ENCODE assay signal across 8 cellular contexts in the genomic region with DNA sequence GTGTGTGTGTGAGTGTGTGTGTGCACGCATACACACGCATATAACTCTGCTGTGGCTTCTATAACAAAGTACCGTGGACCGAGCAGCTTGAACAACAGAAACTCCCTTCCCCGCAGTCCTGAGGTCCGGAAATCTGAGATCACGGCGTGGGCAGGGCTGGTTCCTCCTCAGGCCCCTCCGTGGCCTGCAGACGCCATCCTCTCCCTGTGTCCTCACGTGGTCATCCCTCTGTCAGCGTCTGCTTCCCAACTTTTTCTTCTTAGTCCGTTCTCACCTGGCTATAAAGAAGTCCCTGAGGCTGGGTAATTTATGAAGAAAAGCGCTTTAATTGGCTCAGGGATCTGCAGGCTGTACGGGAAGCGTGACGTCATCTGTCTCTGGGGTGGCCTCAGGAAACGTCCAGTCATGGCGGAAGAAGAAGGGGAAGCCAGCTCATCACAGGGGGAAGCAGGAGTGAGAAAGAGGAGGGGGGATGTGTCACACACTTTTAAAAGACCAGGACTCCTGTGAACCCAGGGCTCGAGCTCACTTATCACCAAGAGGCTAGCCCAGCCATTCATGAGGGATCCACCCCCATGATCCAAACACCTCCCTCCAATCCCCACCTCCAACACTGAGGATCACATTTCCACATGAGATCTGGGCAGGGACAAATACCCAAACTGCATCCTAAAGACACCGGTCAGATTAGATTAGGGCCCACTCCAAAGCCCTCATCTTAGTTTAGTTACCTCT.
DNase-seq lines count a peak whose midpoint lies in the region; ATAC-seq and TF ChIP-seq lines count a peak whose summit lies in the region.

No MANE protein-coding gene starts in this region.

- H3K27ac ChIP-seq in BLaER1 (peak overlapping the region; percentile 97), duodenal mucosa (ENCODE audit: low read depth, low read length) (peak overlapping the region; percentile 84), stomach smooth muscle (ENCODE audit: low read length) (peak overlapping the region; percentile 70)

- ATAC-seq in naive thymus-derived CD8-positive, alpha-beta T cell, result no peak

- peaks cover 34% of the 10 kb centered on the region for H3K4me1 Mint-ChIP-seq in activated CD4-positive, alpha-beta T cell treated with anti-CD3 and anti-CD28 coated beads, Interleukin-2, amount 10 ng/mL, durations not matched to agents 24 days and 14 days
- H3K4me1 Mint-ChIP-seq in naive thymus-derived CD8-positive, alpha-beta T cell, result peaks cover 14 to 24% (median 21%) of the 10 kb centered on the region in 4 donors

- no peak for TF ChIP-seq CTCF in GM20000 (IDR thresholded peaks at IDR 0.05; ENCODE audit: extremely low read depth, missing control alignments)

- H3K9ac ChIP-seq in BLaER1, result peak overlapping the region; percentile 91
- peak overlapping the region; percentile 66 to 71 for H3K9ac ChIP-seq in duodenal mucosa (ENCODE audit: low read depth in 1 of 2, low read length in 2 of 2)
- no peak overlapping the region for H3K9ac ChIP-seq in stomach smooth muscle (ENCODE audit: low read length in 2 of 2)

- peak overlapping the region; percentile 85 for H3K4me3 Mint-ChIP-seq in activated CD4-positive, alpha-beta T cell treated with anti-CD3 and anti-CD28 coated beads, Interleukin-2, amount 10 ng/mL, durations not matched to agents 24 days and 14 days
- peak overlapping the region; percentile 71 to 93 (median 81) for H3K4me3 Mint-ChIP-seq in naive thymus-derived CD8-positive, alpha-beta T cell

- peak; percentile 73 for DNase-seq in GM20000 (ENCODE audit: low spot score)
- peak; percentile 93 for DNase-seq in KBM-7
- peak; percentile 87 for DNase-seq in activated CD4-positive, alpha-beta T cell treated with anti-CD3 and anti-CD28 coated beads, Interleukin-2, amount 10 ng/mL, durations not matched to agents 24 days and 14 days
- peak in 5 of 10 donors; percentile 20 to 57 (median 24) for DNase-seq in naive thymus-derived CD8-positive, alpha-beta T cell
- DNase-seq in cerebellum (ENCODE audit: low spot score), result no peak

- H3K27me3 Mint-ChIP-seq in activated CD4-positive, alpha-beta T cell treated with anti-CD3 and anti-CD28 coated beads, Interleukin-2, amount 10 ng/mL, durations not matched to agents 24 days and 14 days, result no peaks in the 10 kb centered on the region
- H3K27me3 Mint-ChIP-seq in naive thymus-derived CD8-positive, alpha-beta T cell, result peaks cover 0 to 14% (median 0%) of the 10 kb centered on the region in 5 donors

- H3K36me3 ChIP-seq in BLaER1, result no peaks in the 10 kb centered on the region
- no peaks in the 10 kb centered on the region for H3K36me3 ChIP-seq in duodenal mucosa (ENCODE audit: control insufficient read depth in 1 of 2, insufficient read depth in 2 of 2, low read length in 2 of 2)
- no peaks in the 10 kb centered on the region for H3K36me3 ChIP-seq in stomach smooth muscle (ENCODE audit: control insufficient read depth in 2 of 2, insufficient read depth in 2 of 2, low read length in 2 of 2)

- in situ Hi-C loops in KBM-7 (cut with MboI; ENCODE audit: low pct_unique_long_range_greater_than_20kb, low sequenced_read_pairs), result no loop called here

- peaks cover 10% of the 10 kb centered on the region for H3K9me3 Mint-ChIP-seq in activated CD4-positive, alpha-beta T cell treated with anti-CD3 and anti-CD28 coated beads, Interleukin-2, amount 10 ng/mL, durations not matched to agents 24 days and 14 days
- peaks cover 0 to 4% (median 0%) of the 10 kb centered on the region in 9 donors for H3K9me3 Mint-ChIP-seq in naive thymus-derived CD8-positive, alpha-beta T cell

- H4K20me1 ChIP-seq in BLaER1, result no peaks in the 10 kb centered on the region

- POLR2A ChIA-PET in naive thymus-derived CD8-positive, alpha-beta T cell (lab: Charles Lee), result interaction anchor here (4.6 kb wide), 1 partner anchor 92 kb away, joined by 61 read pairs; the partner anchor contains the start of gene INSIG1

- H3K27me3 ChIP-seq in BLaER1, result no peaks in the 10 kb centered on the region
- no peaks in the 10 kb centered on the region for H3K27me3 ChIP-seq in duodenal mucosa (ENCODE audit: control insufficient read depth in 1 of 2, insufficient read depth in 2 of 2, low read length in 2 of 2)
- peaks cover 6 to 21% of the 10 kb centered on the region in 2 donors for H3K27me3 ChIP-seq in stomach smooth muscle (ENCODE audit: control insufficient read depth in 1 of 2, insufficient read depth in 2 of 2, low read length in 2 of 2)

- H3K4me1 ChIP-seq in BLaER1, result peaks cover 66% of the 10 kb centered on the region
- H3K4me1 ChIP-seq in duodenal mucosa (ENCODE audit: control insufficient read depth in 1 of 2, insufficient read depth in 2 of 2, low read length in 2 of 2), result peaks cover 7 to 11% of the 10 kb centered on the region in 2 donors
- H3K4me1 ChIP-seq in stomach smooth muscle (ENCODE audit: control insufficient read depth, insufficient read depth, low read length), result peaks cover 8% of the 10 kb centered on the region

- H3K36me3 Mint-ChIP-seq in activated CD4-positive, alpha-beta T cell treated with anti-CD3 and anti-CD28 coated beads, Interleukin-2, amount 10 ng/mL, durations not matched to agents 24 days and 14 days (ENCODE audit: low read depth), result peaks cover 12% of the 10 kb centered on the region
- no peaks in the 10 kb centered on the region for H3K36me3 Mint-ChIP-seq in naive thymus-derived CD8-positive, alpha-beta T cell

- intact Hi-C loops in activated CD4-positive, alpha-beta T cell treated with anti-CD3 and anti-CD28 coated beads, Interleukin-2, amount 10 ng/mL, durations not matched to agents 24 days and 14 days (cut with micrococcal nuclease), result loop anchor here (2.0 to 10.0 kb wide), 3 partner anchors 138 to 1408 kb away; no protein-coding TSS in a partner anchor

- H3K4me3 ChIP-seq in BLaER1, result peak overlapping the region; percentile 73
- H3K4me3 ChIP-seq in duodenal mucosa (ENCODE audit: low read depth in 1 of 2, low read length in 2 of 2), result peak overlapping the region; percentile 57 to 74
- peak overlapping the region in 1 of 2 donors; percentile 61 for H3K4me3 ChIP-seq in stomach smooth muscle (ENCODE audit: low read length in 2 of 2)

- H3K9me3 ChIP-seq in BLaER1 (no peaks in the 10 kb centered on the region), duodenal mucosa (ENCODE audit: control insufficient read depth in 1 of 2, low read length in 2 of 2) (no peaks in the 10 kb centered on the region), stomach smooth muscle (ENCODE audit: control insufficient read depth in 2 of 2, low read length in 2 of 2) (no peaks in the 10 kb centered on the region)

- H3K27ac Mint-ChIP-seq in activated CD4-positive, alpha-beta T cell treated with anti-CD3 and anti-CD28 coated beads, Interleukin-2, amount 10 ng/mL, durations not matched to agents 24 days and 14 days, result peak overlapping the region; percentile 96
- peak overlapping the region; percentile 66 to 98 (median 85) for H3K27ac Mint-ChIP-seq in naive thymus-derived CD8-positive, alpha-beta T cell

- peak overlapping the region; percentile 95 for H3K4me2 ChIP-seq in BLaER1

Comparison
In these comparisons a context has a peak if more than half of its experiments do, and no peak if none do; other contexts are left out.
1. H3K9ac ChIP-seq: peak in BLaER1 (single experiment) and duodenal mucosa (2 of 2); none in stomach smooth muscle (0 of 2).
2. Peak in every context shown above with its lines, with median percentiles within 50 percentile points of each other: H3K27ac ChIP-seq.